ENCODE assay signal across 1 cellular context in genomic region chr14:32183151-32184048, GRCh38.
TF ChIP-seq lines count a peak whose summit lies in the region.

No MANE protein-coding gene starts in this region.

TF ChIP-seq in A549, 52 proteins besides CTCF, POLR2A, EP300 and RAD21 (continued from another document):
- no peak for TF ChIP-seq REST (IDR thresholded peaks at IDR 0.05)
